Comparison of ENCODE assay signal across 8 cellular contexts in the genomic region with DNA sequence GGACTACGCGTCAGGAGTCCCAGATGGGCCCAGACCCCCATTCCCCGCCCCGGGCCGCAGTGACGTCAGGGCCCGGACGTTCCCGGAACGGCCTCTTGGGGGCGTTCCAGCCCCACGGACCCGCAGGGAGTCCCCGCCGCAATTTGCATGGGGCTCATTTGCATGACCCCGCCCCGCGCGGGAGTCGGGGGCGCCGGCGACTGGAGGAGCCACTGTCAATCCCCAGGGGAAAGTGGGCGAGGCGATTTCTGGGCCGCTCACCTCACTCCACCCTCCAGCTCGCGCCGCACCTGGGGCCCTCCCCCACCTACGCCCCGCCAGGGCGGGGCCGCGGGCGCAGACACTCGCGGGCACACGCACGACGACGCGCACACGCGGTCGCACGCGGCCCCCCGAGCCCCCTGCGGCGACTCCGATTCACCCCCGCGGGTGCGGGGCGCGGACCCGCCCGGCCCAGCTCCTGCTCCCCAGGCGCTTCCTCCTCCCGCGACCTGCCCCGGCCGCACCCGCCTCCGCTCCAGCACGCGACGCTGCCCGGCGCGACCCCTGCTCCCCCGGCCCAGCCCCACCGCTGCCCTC. TPM values are rescaled to one million over a fixed set of nuclear protein-coding genes. Genes with fewer than 3 reads are reported as not detected.
DNase-seq lines count a peak whose midpoint lies in the region; ATAC-seq, FAIRE-seq and TF ChIP-seq lines count a peak whose summit lies in the region.

No MANE protein-coding gene starts in this region.

- H3K4me1 ChIP-seq in MM.1S (ENCODE audit: low read length), result no peaks in the 10 kb centered on the region

- peaks cover 61% of the 10 kb centered on the region for H3K27me3 ChIP-seq in MM.1S (replicated peaks; ENCODE audit: insufficient read depth, low read length)

- H3K4me2 ChIP-seq in MM.1S (ENCODE audit: low read depth, low read length), result peak overlapping the region; percentile 79

- intact Hi-C loops in sciatic nerve (cut with DNase I), result no loop called here

- peak overlapping the region; percentile 45; the same call in 1 of the 2 replicates for H2AFZ ChIP-seq in MM.1S (ENCODE audit: low read length)

- no peak for FAIRE-seq in HTR-8/SVneo (lab: Jason Lieb, UNC)

- no peaks in the 10 kb centered on the region for H3K9me3 Mint-ChIP-seq in T-cell

- peak; percentile 67 for DNase-seq in Daoy (ENCODE audit: low read depth)
- DNase-seq in MM.1S, result peak; percentile 91
- DNase-seq in T-cell, result peak; percentile 58 to 87 (median 78)
- DNase-seq in amniotic epithelial cell (ENCODE audit: low read depth), result peak; percentile 66
- DNase-seq in hippocampal formation (lab: John Stamatoyannopoulos, UW), result peak; percentile 73 to 76
- peak; percentile 82 for DNase-seq in sciatic nerve (ENCODE audit: low spot score)
- no peak for DNase-seq in HTR-8/SVneo (ENCODE audit: insufficient read length, low spot score)

- H3K4me3 ChIP-seq in MM.1S (ENCODE audit: low read length), result peak overlapping the region; percentile 43

- no peaks in the 10 kb centered on the region for H3F3A ChIP-seq in MM.1S (ENCODE audit: insufficient read depth, low read length)

- H4K20me1 ChIP-seq in MM.1S (ENCODE audit: insufficient read depth, low read length), result no peaks in the 10 kb centered on the region

- H3K27ac Mint-ChIP-seq in T-cell, result no peak overlapping the region

- no peak overlapping the region for H3K9ac ChIP-seq in MM.1S (ENCODE audit: low read length)

- POLR2A ChIA-PET in T-cell (lab: Charles Lee), result no interaction called here

- peak; percentile 68 for TF ChIP-seq CTCF in MM.1S (IDR thresholded peaks at IDR 0.05; ENCODE audit: low read length)

- H3K36me3 ChIP-seq in MM.1S (replicated peaks; ENCODE audit: insufficient read depth, low read length), result no peaks in the 10 kb centered on the region

- H3K4me3 Mint-ChIP-seq in T-cell, result peak overlapping the region; percentile 49 to 73 (median 53)

- no peak overlapping the region for H3K27ac ChIP-seq in MM.1S (ENCODE audit: low read length)

- peaks cover 10 to 24% of the 10 kb centered on the region in 2 donors for H3K27me3 Mint-ChIP-seq in T-cell

- peak; percentile 76 for ATAC-seq in GM21737 (IDR thresholded peaks at IDR 0.05; ENCODE audit: unreplicated experiment)
- ATAC-seq in T-cell (replicated peaks in 1 of 4), result peak; percentile 85 to 95 (median 88)
- peak; percentile 77 for ATAC-seq in sciatic nerve

- H3K9me2 ChIP-seq in MM.1S (replicated peaks; ENCODE audit: insufficient read depth, low read length), result no peaks in the 10 kb centered on the region

- H3K79me2 ChIP-seq in MM.1S (ENCODE audit: low read length), result no peaks in the 10 kb centered on the region

- peaks cover 3 to 11% (median 7%) of the 10 kb centered on the region in 3 donors for H3K4me1 Mint-ChIP-seq in T-cell

- CTCF ChIA-PET in T-cell (lab: Charles Lee), result interaction anchor here in 1 of 2 donors (0.5 kb wide), 1 partner anchor 13 kb away, joined by 4 read pairs; the partner anchor contains the start of gene AGRN

- no peaks in the 10 kb centered on the region for H3K36me3 Mint-ChIP-seq in T-cell

- no peaks in the 10 kb centered on the region for H3K9me3 ChIP-seq in MM.1S (replicated peaks; ENCODE audit: insufficient read depth, low read length)

RNA-seq across cellular contexts. Expression of gene AGRN, which starts 13.2 kb away (rescaled TPM):
- total RNA-seq in Daoy (2014; rRNA removed; shearing (Covaris generic)), result 66.6 and 72.0 TPM in 2 replicates
- 10 to 100 TPM in 2 of 5 donors, 1 to 10 TPM in 3; 6.0 to 16.3 (median 9.9) TPM for total RNA-seq in T-cell
- total RNA-seq in sciatic nerve, result 22.0 TPM

RNA-seq across cellular contexts. Expression of gene ISG15, which starts 19.8 kb away (rescaled TPM):
- total RNA-seq in Daoy (2014; rRNA removed; shearing (Covaris generic)), result 219 and 238 TPM in 2 replicates
- total RNA-seq in T-cell (10 to 100 TPM; 29.1 to 69.8 (median 48.5) TPM), sciatic nerve (18.8 TPM)

RNA-seq across cellular contexts. Expression of gene HES4, which starts 33.2 kb away (rescaled TPM):
- 30.1 and 36.3 TPM in 2 replicates for total RNA-seq in Daoy (2014; rRNA removed; shearing (Covaris generic))
- 10 to 100 TPM in 1 of 5 donors, 1 to 10 TPM in 4; 1.5 to 11.9 (median 2.6) TPM for total RNA-seq in T-cell
- total RNA-seq in sciatic nerve, result 30.5 TPM

RNA-seq across cellular contexts. Expression of gene RNF223, which starts 41.0 kb away (rescaled TPM):
- total RNA-seq in Daoy (2014; rRNA removed; shearing (Covaris generic)), result not detected in 2 replicates
- total RNA-seq in T-cell, result not detected
- total RNA-seq in sciatic nerve, result not detected

RNA-seq across cellular contexts. Expression of gene PERM1, which starts 51.2 kb away (rescaled TPM):
- total RNA-seq in Daoy (2014; rRNA removed; shearing (Covaris generic)), result not detected in 2 replicates
- total RNA-seq in T-cell, result not detected
- total RNA-seq in sciatic nerve, result not detected
